ENCODE assay signal across 1 cellular context in genomic region chr10:22629126-22629525, GRCh38.
TF ChIP-seq lines count a peak whose summit lies in the region.

No MANE protein-coding gene starts in this region.

TF ChIP-seq in K562, 482 proteins besides CTCF, POLR2A, EP300 and RAD21:
- TF ChIP-seq PRMT5 (CRISPR knock-in tag; IDR thresholded peaks at IDR 0.05) (no peak), ZNF197 (CRISPR knock-in tag; IDR thresholded peaks at IDR 0.05; ENCODE audit: low read depth) (no peak), ELF2 (CRISPR knock-in tag; IDR thresholded peaks at IDR 0.05) (no peak), PRPF4 (IDR thresholded peaks at IDR 0.05; ENCODE audit: insufficient read depth, low read depth, low read length, poor library complexity, severe bottlenecking) (no peak), GTF2E2 (tag; IDR thresholded peaks at IDR 0.05) (no peak), TFAP4 (CRISPR knock-in tag; IDR thresholded peaks at IDR 0.05; ENCODE audit: borderline replicate concordance) (no peak), GATAD2A (IDR thresholded peaks at IDR 0.05) (no peak), FOS (IDR thresholded peaks at IDR 0.05; ENCODE audit: extremely low read depth, insufficient read length) (no peak), HMGN3 (IDR thresholded peaks at IDR 0.05; ENCODE audit: borderline replicate concordance, extremely low read depth, insufficient read length, low read depth, low read length) (no peak), ZNF408 (CRISPR knock-in tag; IDR thresholded peaks at IDR 0.05; ENCODE audit: low read depth) (no peak), XRCC5 (IDR thresholded peaks at IDR 0.05; ENCODE audit: low read depth, low read length) (no peak), ZNF354B (CRISPR knock-in tag; IDR thresholded peaks at IDR 0.05) (no peak), MCM2 (IDR thresholded peaks at IDR 0.05; ENCODE audit: low read depth) (no peak)
- TF ChIP-seq, protein P1, sequence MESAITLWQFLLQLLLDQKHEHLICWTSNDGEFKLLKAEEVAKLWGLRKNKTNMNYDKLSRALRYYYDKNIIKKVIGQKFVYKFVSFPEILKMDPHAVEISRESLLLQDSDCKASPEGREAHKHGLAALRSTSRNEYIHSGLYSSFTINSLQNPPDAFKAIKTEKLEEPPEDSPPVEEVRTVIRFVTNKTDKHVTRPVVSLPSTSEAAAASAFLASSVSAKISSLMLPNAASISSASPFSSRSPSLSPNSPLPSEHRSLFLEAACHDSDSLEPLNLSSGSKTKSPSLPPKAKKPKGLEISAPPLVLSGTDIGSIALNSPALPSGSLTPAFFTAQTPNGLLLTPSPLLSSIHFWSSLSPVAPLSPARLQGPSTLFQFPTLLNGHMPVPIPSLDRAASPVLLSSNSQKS (CRISPR knock-in tag; IDR thresholded peaks at IDR 0.05): no peak
